In genomic region chr9:131349881-131350563, GRCh38 we compare ENCODE assay signal across 8 cellular contexts. TPM values are rescaled to one million over a fixed set of nuclear protein-coding genes. Genes with fewer than 3 reads are reported as not detected.
A peak's percentile ranks its signal among the peaks of the same experiment; 100 is the strongest.
DNase-seq lines count a peak whose midpoint lies in the region; ATAC-seq and TF ChIP-seq lines count a peak whose summit lies in the region.

No MANE protein-coding gene starts in this region.

- H3K36me3 ChIP-seq in ES-I3 (ENCODE audit: insufficient read depth, low read length) (no peaks in the 10 kb centered on the region), Loucy (ENCODE audit: insufficient read depth, low read length) (no peaks in the 10 kb centered on the region)

- H4K20me1 ChIP-seq in Loucy (ENCODE audit: insufficient read depth, low read length, poor library complexity, severe bottlenecking) = no peaks in the 10 kb centered on the region

- peak overlapping the region; percentile 63 for H3K4me2 ChIP-seq in Loucy (ENCODE audit: low read depth, low read length, poor library complexity, severe bottlenecking)

- peak overlapping the region; percentile 35 for H3K9ac ChIP-seq in ES-I3 (ENCODE audit: low read depth, low read length)
- H3K9ac ChIP-seq in Loucy (ENCODE audit: low read depth, low read length, poor library complexity, severe bottlenecking) = no peak overlapping the region

- H3K9me3 Mint-ChIP-seq in naive thymus-derived CD8-positive, alpha-beta T cell = no peaks in the 10 kb centered on the region
- no peaks in the 10 kb centered on the region for H3K9me3 Mint-ChIP-seq in stimulated activated memory B cell treated with anti-CD40 and anti-IgM and Interleukin-4, amounts not matched to agents 10 μg/mL and 1 μg/mL and 100 μg/mL, for 72 hours

- H3K27ac Mint-ChIP-seq in naive thymus-derived CD8-positive, alpha-beta T cell = peak overlapping the region in 8 of 10 donors; percentile 24 to 81 (median 74)
- peak overlapping the region; percentile 40 for H3K27ac Mint-ChIP-seq in stimulated activated memory B cell treated with anti-CD40 and anti-IgM and Interleukin-4, amounts not matched to agents 10 μg/mL and 1 μg/mL and 100 μg/mL, for 72 hours

- no peaks in the 10 kb centered on the region for H3K36me3 Mint-ChIP-seq in naive thymus-derived CD8-positive, alpha-beta T cell
- H3K36me3 Mint-ChIP-seq in stimulated activated memory B cell treated with anti-CD40 and anti-IgM and Interleukin-4, amounts not matched to agents 10 μg/mL and 1 μg/mL and 100 μg/mL, for 72 hours = no peaks in the 10 kb centered on the region

- H3K27me3 ChIP-seq in Loucy (ENCODE audit: insufficient read depth, low read length, poor library complexity, severe bottlenecking) = no peaks in the 10 kb centered on the region

- H3K27me3 Mint-ChIP-seq in naive thymus-derived CD8-positive, alpha-beta T cell = no peaks in the 10 kb centered on the region
- peaks cover 9% of the 10 kb centered on the region for H3K27me3 Mint-ChIP-seq in stimulated activated memory B cell treated with anti-CD40 and anti-IgM and Interleukin-4, amounts not matched to agents 10 μg/mL and 1 μg/mL and 100 μg/mL, for 72 hours

- H3F3A ChIP-seq in Loucy (ENCODE audit: low read depth) = no peaks in the 10 kb centered on the region; the same call in 1 of the 2 replicates

- H3K9me3 ChIP-seq in ES-I3 (ENCODE audit: control insufficient read depth, insufficient read depth, low read length) = no peaks in the 10 kb centered on the region
- no peaks in the 10 kb centered on the region for H3K9me3 ChIP-seq in Loucy (ENCODE audit: insufficient read depth, low read depth, low read length)

- H3K4me3 ChIP-seq in Loucy (ENCODE audit: low read length, poor library complexity, severe bottlenecking) (peak overlapping the region; percentile 42), fibroblast of mammary gland (ENCODE audit: control insufficient read depth, low read depth, low read length) (no peak overlapping the region)

- peak; percentile 98 to 99 for ATAC-seq in naive thymus-derived CD8-positive, alpha-beta T cell
- peak; percentile 94 for ATAC-seq in stimulated activated memory B cell treated with anti-CD40 and anti-IgM and Interleukin-4, amounts not matched to agents 10 μg/mL and 1 μg/mL and 100 μg/mL, for 72 hours
- no peak for ATAC-seq in HG03354 (IDR thresholded peaks at IDR 0.05; ENCODE audit: poor library complexity, severe bottlenecking, unreplicated experiment)

- POLR2A ChIA-PET in naive thymus-derived CD8-positive, alpha-beta T cell (lab: Charles Lee) = interaction anchor here (0.5 to 3.6 kb wide), 15 partner anchors 9 to 1879 kb away, joined by 3 to 29 read pairs (median 4); no protein-coding TSS in a partner anchor

- peak; percentile 78 for TF ChIP-seq CTCF in Loucy (conservative IDR thresholded peaks at IDR 0.05; ENCODE audit: low read length)
- TF ChIP-seq CTCF in fibroblast of mammary gland (conservative IDR thresholded peaks at IDR 0.05; ENCODE audit: control insufficient read depth, insufficient read depth, low read depth, low read length) = peak; percentile 82

- H3K4me1 Mint-ChIP-seq in naive thymus-derived CD8-positive, alpha-beta T cell = peaks cover 2 to 11% (median 8%) of the 10 kb centered on the region in 4 donors
- peaks cover 12% of the 10 kb centered on the region for H3K4me1 Mint-ChIP-seq in stimulated activated memory B cell treated with anti-CD40 and anti-IgM and Interleukin-4, amounts not matched to agents 10 μg/mL and 1 μg/mL and 100 μg/mL, for 72 hours

- peak overlapping the region; percentile 100 for H2AFZ ChIP-seq in Loucy (ENCODE audit: low read length)

- H3K4me1 ChIP-seq in ES-I3 (ENCODE audit: insufficient read depth, low read length) (no peaks in the 10 kb centered on the region; the same call in 1 of the 2 replicates), Loucy (ENCODE audit: insufficient read depth, low read length, poor library complexity, severe bottlenecking) (peaks cover 8% of the 10 kb centered on the region)

- no peaks in the 10 kb centered on the region for H3K9me2 ChIP-seq in Loucy (replicated peaks; ENCODE audit: low read depth, low read length)

- DNase-seq in RPMI8226 = peak; percentile 87
- DNase-seq in activated T-helper 1 cell treated with Interleukin-2 at 50 U/mL for 16 hours (ENCODE audit: low read depth) = peak; percentile 76
- peak; percentile 75 for DNase-seq in fibroblast of mammary gland (ENCODE audit: low read depth)
- DNase-seq in naive thymus-derived CD8-positive, alpha-beta T cell = peak; percentile 75 to 94 (median 84)

- no peaks in the 10 kb centered on the region for H3K79me2 ChIP-seq in Loucy (ENCODE audit: insufficient read depth, low read length)

- peak overlapping the region; percentile 20 to 63 (median 48) for H3K4me3 Mint-ChIP-seq in naive thymus-derived CD8-positive, alpha-beta T cell
- H3K4me3 Mint-ChIP-seq in stimulated activated memory B cell treated with anti-CD40 and anti-IgM and Interleukin-4, amounts not matched to agents 10 μg/mL and 1 μg/mL and 100 μg/mL, for 72 hours = peak overlapping the region; percentile 56

RNA-seq across cellular contexts. Expression of gene PRRC2B, which starts 43.9 kb away (rescaled TPM):
- total RNA-seq in naive thymus-derived CD8-positive, alpha-beta T cell = 100 to 1,000 TPM; 383 to 386 TPM
- 10 to 100 TPM; 13.4 to 56.3 (median 27.9) TPM for polyA plus RNA-seq in naive thymus-derived CD8-positive, alpha-beta T cell
